9 cellular contexts compared by ENCODE assay signal in genomic region chr3:195154793-195155535, GRCh38.
DNase-seq lines count a peak whose midpoint lies in the region; ATAC-seq and TF ChIP-seq lines count a peak whose summit lies in the region.
"Had no signal": no experiment of that assay in that cellular context is flagged by ENCODE, and none has a peak within 500 bp of the region (broad histone marks: within the 10 kb centered on the region; RNA-seq: fewer than 3 reads in every experiment).

No MANE protein-coding gene starts in this region.

- peak; percentile 44 for ATAC-seq in GM21737 (IDR thresholded peaks at IDR 0.05; ENCODE audit: unreplicated experiment)

- CTCF ChIA-PET in A673 (lab: Charles Lee), result interaction anchor here (0.6 kb wide), 1 partner anchor 36 kb away, joined by 5 read pairs; no protein-coding TSS in a partner anchor

- H3K27ac ChIP-seq in A673 (ENCODE audit: low read depth, low read length, poor library complexity, severe bottlenecking) (peak overlapping the region; percentile 89), layer of hippocampus (ENCODE audit: low read depth, low read length) (peak overlapping the region; percentile 63)

- H3K36me3 ChIP-seq in A673 (ENCODE audit: insufficient read depth, low read length, poor library complexity, severe bottlenecking), result peaks cover 5% of the 10 kb centered on the region

- BruUV-seq in A673 (replicated peaks; lab: Mats Ljungman, UMichigan), result no TSS peak

- DNase-seq in A673 (ENCODE audit: low spot score) (peak; percentile 86), NCI-H2171 (lab: John Stamatoyannopoulos, UW) (peak; percentile 50), cerebellum (ENCODE audit: low spot score) (peak; percentile 41), smooth muscle cell of the brain vasculature (ENCODE audit: low read depth, low spot score) (peak; percentile 86), NCI-H748 (lab: John Stamatoyannopoulos, UW; ENCODE audit: unreplicated experiment) (no peak), SHP77 treated with DMSO at 0.1 percent for 48 hours (lab: John Stamatoyannopoulos, UW) (no peak)
- DNase-seq: DND-41 had no signal

- intact Hi-C loops in A673 (cut with micrococcal nuclease; ENCODE audit: unreplicated experiment), result no loop called here

- H3K4me1 ChIP-seq in A673 (ENCODE audit: insufficient read depth, low read length, poor library complexity, severe bottlenecking), result peaks cover 62% of the 10 kb centered on the region

- no peak overlapping the region for H3K4me3 ChIP-seq in A673 (ENCODE audit: low read depth, low read length, poor library complexity, severe bottlenecking)

- TF ChIP-seq CTCF in A673 (conservative IDR thresholded peaks at IDR 0.05; ENCODE audit: low read depth, low read length), result no peak

- no peaks in the 10 kb centered on the region for H3K27me3 ChIP-seq in A673 (replicated peaks; ENCODE audit: insufficient read depth, low read depth, low read length, poor library complexity)
- no peaks in the 10 kb centered on the region for H3K27me3 ChIP-seq in layer of hippocampus (ENCODE audit: control insufficient read depth, insufficient read depth, low read length)

- POLR2A ChIA-PET in A673 (lab: Charles Lee; ENCODE audit: low non-redundant PET), result interaction anchor here (0.9 kb wide), 1 partner anchor 71 kb away, joined by 4 read pairs; no protein-coding TSS in a partner anchor

- no peaks in the 10 kb centered on the region for H3K9me3 ChIP-seq in A673 (ENCODE audit: low read depth, low read length, poor library complexity, severe bottlenecking)

Comparison
In these comparisons a context has a peak if more than half of its experiments do, and no peak if none do; other contexts are left out.
1. DNase-seq: peak in A673 (single experiment), NCI-H2171 (single experiment), cerebellum (single experiment) and smooth muscle cell of the brain vasculature (single experiment); none in NCI-H748 (single experiment) and SHP77 treated with DMSO at 0.1 percent for 48 hours (single experiment).